Comparison of ENCODE assay signal across 8 cellular contexts in the genomic region with DNA sequence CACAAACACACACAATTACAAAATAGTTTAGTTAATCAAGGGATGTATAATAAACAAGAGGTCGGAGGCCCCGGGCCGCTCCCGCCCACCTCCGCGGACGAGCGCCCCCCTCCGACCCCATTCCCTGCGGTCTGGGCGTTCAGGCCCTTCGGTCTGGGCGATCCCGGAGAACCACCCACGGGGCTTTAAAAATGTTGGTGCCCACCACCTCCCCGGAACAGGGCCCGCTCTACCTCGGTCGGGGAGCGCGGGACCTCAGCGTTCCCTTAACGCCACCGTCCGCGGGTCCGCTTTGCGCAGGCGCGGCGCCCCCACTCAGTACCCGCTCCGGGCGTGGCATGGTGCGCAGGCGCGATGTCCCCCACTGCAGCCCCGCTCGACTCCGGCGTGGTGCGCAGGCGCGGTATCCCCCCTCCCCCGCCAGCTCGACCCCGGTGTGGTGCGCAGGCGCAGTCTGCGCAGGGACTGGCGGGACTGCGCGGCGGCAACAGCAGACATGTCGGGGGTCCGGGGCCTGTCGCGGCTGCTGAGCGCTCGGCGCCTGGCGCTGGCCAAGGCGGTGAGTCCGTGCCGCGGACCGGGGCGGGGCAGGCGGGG. TPM values are rescaled to one million over a fixed set of nuclear protein-coding genes. Genes with fewer than 3 reads are reported as not detected.
DNase-seq lines count a peak whose midpoint lies in the region; ATAC-seq and TF ChIP-seq lines count a peak whose summit lies in the region.

A gene with protein sequence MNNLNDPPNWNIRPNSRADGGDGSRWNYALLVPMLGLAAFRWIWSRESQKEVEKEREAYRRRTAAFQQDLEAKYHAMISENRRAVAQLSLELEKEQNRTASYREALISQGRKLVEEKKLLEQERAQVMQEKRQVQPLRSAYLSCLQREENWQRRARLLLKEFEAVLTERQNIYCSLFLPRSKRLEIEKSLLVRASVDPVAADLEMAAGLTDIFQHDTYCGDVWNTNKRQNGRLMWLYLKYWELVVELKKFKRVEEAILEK (minus strand): TSS at position 294 of the 597 bp plus-strand sequence. CDS start 1,304 bp downstream, outside the sequence.
A gene (plus strand): TSS at position 461 of the 597 bp plus-strand sequence. CDS start 36 bp downstream, at position 497.

- H3K18ac ChIP-seq in IMR-90 (ENCODE audit: low read depth, low read length), result no peak within 1 kb of the TSS; the same call in 1 of the 2 replicates

- peak within 1 kb of the TSS; percentile 84 for H3K4ac ChIP-seq in IMR-90 (ENCODE audit: low read depth, low read length)

- peak within 1 kb of the TSS; percentile 97 for H2AK9ac ChIP-seq in IMR-90 (replicated peaks; ENCODE audit: low read depth, low read length, poor library complexity)

- peak; percentile 71 for ATAC-seq in GM21528 (IDR thresholded peaks at IDR 0.05; ENCODE audit: low FRiP score, unreplicated experiment)
- ATAC-seq in IMR-90 (ENCODE audit: low read depth), result peak; percentile 89

- H3K4me1 ChIP-seq in IMR-90 (ENCODE audit: control insufficient read depth, insufficient read depth, low read length) (peaks cover 8% of the 10 kb centered on the region), OCI-LY1 (ENCODE audit: insufficient read depth, low read length, severe bottlenecking) (peaks cover 45% of the 10 kb centered on the region), mononuclear cell (ENCODE audit: insufficient read depth, low read length) (peaks cover 28% of the 10 kb centered on the region)

- H3K56ac ChIP-seq in IMR-90 (ENCODE audit: extremely low read depth, insufficient read depth, low read length), result peak within 1 kb of the TSS; percentile 82

- POLR2A ChIA-PET in IMR-90 (lab: Charles Lee; ENCODE audit: unreplicated experiment), result interaction anchor here (0.6 kb wide), 3 partner anchors 9 to 684 kb away, joined by 3 to 6 read pairs (median 4); no protein-coding TSS in a partner anchor

- intact Hi-C loops in IMR-90 (cut with micrococcal nuclease), result no loop called here

- H2BK15ac ChIP-seq in IMR-90 (ENCODE audit: low read depth, low read length), result no peak within 1 kb of the TSS; the same call in 2 of the 3 replicates

- H3K79me1 ChIP-seq in IMR-90 (ENCODE audit: low read depth in 1 of 2, low read length in 2 of 2), result peaks cover 20 to 46% of the 10 kb centered on the region in 2 experiments; a peak in 3 of 4 replicates

- CTCF ChIA-PET in IMR-90 (lab: Yijun Ruan, JAX), result interaction anchor here (2.0 kb wide), 1 partner anchor 29 kb away, joined by 5 read pairs; no protein-coding TSS in a partner anchor

- peak; percentile 57; the same call in 1 of the 2 replicates for TF ChIP-seq POLR2A in IMR-90 (IDR thresholded peaks at IDR 0.05; ENCODE audit: low read depth, low read length)

- no peak within 1 kb of the TSS for H2BK20ac ChIP-seq in IMR-90 (ENCODE audit: low read depth, low read length)

- H2BK120ac ChIP-seq in IMR-90 (ENCODE audit: low read depth, low read length), result 0 out of 2 replicates have a peak within 1 kb of the TSS, but pooled peaks have one; percentile 8

- H4K91ac ChIP-seq in IMR-90 (ENCODE audit: insufficient read depth, low read depth, low read length), result peak within 1 kb of the TSS; percentile 86; the same call in 1 of the 2 replicates

- BruUV-seq in IMR-90 (replicated peaks; lab: Mats Ljungman, UMichigan), result no TSS peak

- no peak within 1 kb of the TSS for H4K5ac ChIP-seq in IMR-90 (ENCODE audit: low read depth, low read length)

- H3F3A ChIP-seq in OCI-LY1 (ENCODE audit: insufficient read depth, low read length), result no peaks in the 10 kb centered on the region

- peak within 1 kb of the TSS; percentile 96 for H3K23ac ChIP-seq in IMR-90 (ENCODE audit: low read depth, low read length)

- H3K4me2 ChIP-seq in IMR-90 (ENCODE audit: low read depth, low read length) (peak within 1 kb of the TSS; percentile 95), OCI-LY1 (ENCODE audit: low read length) (peak within 1 kb of the TSS; percentile 85)

- peak within 1 kb of the TSS; percentile 98 for H3K14ac ChIP-seq in IMR-90 (replicated peaks; ENCODE audit: low read depth, low read length)

- H4K8ac ChIP-seq in IMR-90 (ENCODE audit: low read depth in 2 of 2, low read length in 2 of 2), result peak within 1 kb of the TSS in 1 of 2 experiments; percentile 89; a peak in 2 of 4 replicates

- H2AK5ac ChIP-seq in IMR-90 (ENCODE audit: low read depth, low read length), result peak within 1 kb of the TSS; percentile 24

- in situ Hi-C loops in IMR-90 (cut with MboI; ENCODE audit: low sequenced_read_pairs), result no loop called here

- dilution Hi-C loops in IMR-90 (cut with HindIII; ENCODE audit: low sequenced_read_pairs, unreplicated experiment), result no loop called here

- 2% methylated on average over 42 of the region's 69 CpGs; no CpG with 5 or more reads in 1 of the 2 experiments for WGBS in IMR-90 (ENCODE audit: extremely low coverage in 2 of 2, insufficient read length in 1 of 2), 2 experiments

- H3K27me3 ChIP-seq in IMR-90 (ENCODE audit: control insufficient read depth, insufficient read depth, low read length) (no peaks in the 10 kb centered on the region), OCI-LY1 (ENCODE audit: insufficient read depth, low read length) (no peaks in the 10 kb centered on the region), mononuclear cell (ENCODE audit: insufficient read depth, low read length) (no peaks in the 10 kb centered on the region)

- H3K9me1 ChIP-seq in IMR-90 (ENCODE audit: insufficient read depth, low read length), result peaks cover 11% of the 10 kb centered on the region

- H3K9ac ChIP-seq in IMR-90 (ENCODE audit: low read depth, low read length), result peak within 1 kb of the TSS; percentile 92
- H3K9ac ChIP-seq in OCI-LY1 (ENCODE audit: low read length), result peak within 1 kb of the TSS; percentile 95

- H3K4me3 ChIP-seq in IMR-90 (ENCODE audit: insufficient read depth, low read depth, low read length) (peak within 1 kb of the TSS; percentile 89), OCI-LY1 (ENCODE audit: low read depth, low read length, poor library complexity, severe bottlenecking) (peak within 1 kb of the TSS; percentile 97), epithelial cell of esophagus (ENCODE audit: low read length) (peak within 1 kb of the TSS; percentile 72), mononuclear cell (ENCODE audit: low read length) (peak within 1 kb of the TSS; percentile 89)

- H2AFZ ChIP-seq in IMR-90 (replicated peaks; ENCODE audit: low read length, poor library complexity) (peak within 1 kb of the TSS; percentile 97), OCI-LY1 (ENCODE audit: low read length) (no peak within 1 kb of the TSS)

- TF ChIP-seq CTCF in IMR-90 (conservative IDR thresholded peaks at IDR 0.05; ENCODE audit: low read depth, low read length), result peak; percentile 48
- peak; percentile 65 for TF ChIP-seq CTCF in OCI-LY1 (IDR thresholded peaks at IDR 0.05; ENCODE audit: low read length)
- peak; percentile 14 for TF ChIP-seq CTCF in epithelial cell of esophagus (IDR thresholded peaks at IDR 0.05; ENCODE audit: insufficient read depth, low read depth, low read length, missing control alignments)

- H3K36me3 ChIP-seq in IMR-90 (ENCODE audit: control insufficient read depth, insufficient read depth, low read length) (peaks cover 7% of the 10 kb centered on the region), OCI-LY1 (ENCODE audit: insufficient read depth, low read length) (peaks cover 20% of the 10 kb centered on the region)

- peak within 1 kb of the TSS; percentile 81 for H3K27ac ChIP-seq in IMR-90 (ENCODE audit: insufficient read depth, low read length)
- H3K27ac ChIP-seq in OCI-LY1 (ENCODE audit: low read depth, low read length, poor library complexity, severe bottlenecking), result peak within 1 kb of the TSS; percentile 55

- peaks cover 56% of the 10 kb centered on the region for H3K79me2 ChIP-seq in OCI-LY1 (ENCODE audit: insufficient read depth, low read length)

- no peak for TF ChIP-seq RAD21 in IMR-90 (IDR thresholded peaks at IDR 0.05; ENCODE audit: low read length)

- H3K9me3 ChIP-seq in IMR-90 (ENCODE audit: control insufficient read depth, insufficient read depth, low read length) (no peaks in the 10 kb centered on the region), OCI-LY1 (ENCODE audit: low read length) (0 out of 2 replicates have a peak, but pooled peaks cover 3% of the 10 kb centered on the region), mononuclear cell (ENCODE audit: low read depth, low read length) (no peaks in the 10 kb centered on the region)

- H4K20me1 ChIP-seq in IMR-90 (ENCODE audit: insufficient read depth, low read length), result peaks cover 40% of the 10 kb centered on the region
- H4K20me1 ChIP-seq in OCI-LY1 (ENCODE audit: insufficient read depth, low read length), result no peaks in the 10 kb centered on the region

- DNase-seq in DMS153 (lab: John Stamatoyannopoulos, UW) (peak; percentile 91), IMR-90 (peak; percentile 86), activated T-cell treated with anti-CD3 and anti-CD28 coated beads for 1 hour (ENCODE audit: low read depth) (peak; percentile 99), epithelial cell of esophagus (ENCODE audit: low read depth) (peak; percentile 87)
- DNase-seq in stimulated activated CD8-positive, alpha-beta memory T cell treated with anti-CD3 and anti-CD28 coated beads, Interleukin-2, amount 100 ng/mL, for 1 hour (ENCODE audit: low read depth in 2 of 2), result peak; percentile 93 to 99

- peak within 1 kb of the TSS; percentile 73 for H2BK5ac ChIP-seq in IMR-90 (ENCODE audit: low read depth, low read length, poor library complexity, severe bottlenecking)

- no peaks in the 10 kb centered on the region for H3K9me2 ChIP-seq in OCI-LY1 (ENCODE audit: low read depth, low read length)

TF ChIP-seq in IMR-90, 13 proteins besides CTCF, POLR2A, EP300 and RAD21:
- peak; percentile 88; the same call in 1 of the 2 replicates for TF ChIP-seq MAZ (IDR thresholded peaks at IDR 0.05; ENCODE audit: borderline replicate concordance, low read depth, low read length)
- no peak; the same call in 1 of the 2 replicates for TF ChIP-seq MXI1 (IDR thresholded peaks at IDR 0.05; ENCODE audit: borderline replicate concordance, low read depth, low read length)

RNA-seq across cellular contexts. Expression of the first gene that starts in this region (rescaled TPM):
- 3.9 and 4.4 TPM in 2 replicates for total RNA-seq in IMR-90 (2012; rRNA removed)
- polyA plus RNA-seq in IMR-90 (2012; rRNA removed), result 3.2 TPM in 2 replicates
- polyA plus RNA-seq in IMR-90 (2012; cell fraction: cytosol; rRNA removed), result 2.2 and 2.4 TPM in 2 replicates
- 1.5 and 2.8 TPM in 2 replicates for polyA plus RNA-seq in IMR-90 (2012; cell fraction: nucleus; rRNA removed; ENCODE audit: low replicate concordance)
- 1.4 TPM for total RNA-seq in mononuclear cell

RNA-seq across cellular contexts. Expression of the second gene that starts in this region (rescaled TPM):
- total RNA-seq in IMR-90 (2012; rRNA removed) (105 and 122 TPM in 2 replicates), mononuclear cell (186 TPM)
- polyA plus RNA-seq in IMR-90 (2012; rRNA removed), result 120 and 121 TPM in 2 replicates
- polyA plus RNA-seq in IMR-90 (2012; cell fraction: cytosol; rRNA removed), result 120 and 126 TPM in 2 replicates
- polyA plus RNA-seq in IMR-90 (2012; cell fraction: nucleus; rRNA removed; ENCODE audit: low replicate concordance), result 104 and 113 TPM in 2 replicates

Comparison
In these comparisons a context has a peak if more than half of its experiments do, and no peak if none do; other contexts are left out.
1. Peak in every context shown above with its lines: DNase-seq, ATAC-seq, H3K4me3 ChIP-seq and H3K27ac ChIP-seq.
2. CTCF ChIP-seq: peak in every context shown above with its lines; median percentile 65 in OCI-LY1; 48 in IMR-90; 14 in epithelial cell of esophagus.